Comparison of ENCODE assay signal across 32 cellular contexts in the genomic region with DNA sequence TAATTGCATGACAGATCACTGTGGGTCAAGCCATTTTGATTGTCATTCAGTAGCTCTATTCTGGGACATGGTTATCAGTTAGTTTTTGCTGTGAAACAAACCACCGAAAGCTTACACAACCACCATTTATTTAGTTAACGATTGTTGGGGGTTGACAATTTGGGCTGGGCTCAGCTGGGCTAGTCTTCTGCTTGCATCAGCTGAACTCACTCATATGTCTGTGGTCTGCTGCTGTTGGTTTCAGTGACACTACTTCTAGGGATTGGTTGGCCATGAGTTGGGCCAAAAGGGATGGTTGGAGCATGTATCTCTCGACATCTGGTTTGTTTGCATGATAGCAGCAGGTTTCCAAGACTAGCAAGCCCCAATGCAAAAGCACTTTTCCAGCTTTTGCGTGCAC. TPM values are rescaled to one million over a fixed set of nuclear protein-coding genes. Genes with fewer than 3 reads are reported as not detected.
"Had no signal": no experiment of that assay in that cellular context is flagged by ENCODE, and none has a peak within 500 bp of the region (broad histone marks: within the 10 kb centered on the region; RNA-seq: fewer than 3 reads in every experiment).

No MANE protein-coding gene starts in this region.

- ATAC-seq: PC-3 had no signal

- H3K9me3 ChIP-seq: Peyer's patch, SJSA1, SK-N-SH had no signal

- H3K4me1 ChIP-seq: Peyer's patch had no signal

- H3K36me3 ChIP-seq: Peyer's patch, SJSA1 had no signal

- H3K4me2 ChIP-seq: SK-N-SH had no signal

- H3K9ac ChIP-seq: SK-N-SH had no signal

- H3K27me3 ChIP-seq: Peyer's patch, SJSA1 had no signal

- DNase-seq: Karpas-422, KG1, MM.1S, NCI-H1092, NCI-H1105, NCI-H1417 treated with DMSO at 0.1 percent for 48 hours, NCI-H1436 treated with DMSO at 0.1 percent for 48 hours, NCI-H1694 treated with DMSO at 0.1 percent for 48 hours, NCI-H187 treated with DMSO at 0.1 percent for 48 hours, NCI-H2029 treated with DMSO at 0.1 percent for 48 hours, NCI-H2081 treated with DMSO at 0.1 percent for 48 hours, NCI-H2107, NCI-H2171, NCI-H226, NCI-H446 treated with DMSO at 0.1 percent for 48 hours, NCI-H510A, NCI-H524, NCI-H526, NCI-H748 treated with DMSO at 0.1 percent for 48 hours, NCI-H82, PC-3, Peyer's patch, Right ventricle myocardium superior, RPMI8226, SHP77 treated with DMSO at 0.1 percent for 48 hours, SK-N-SH, SW 1271, T-helper 1 cell had no signal

- H3K27ac ChIP-seq: Peyer's patch, SJSA1 had no signal

- H3K4me3 ChIP-seq: Peyer's patch, SJSA1 had no signal

- H3K27ac Mint-ChIP-seq: T-helper 1 cell treated with Interleukin-12 subunit alpha and Interleukin-12 subunit beta and Interleukin-4 antibody, amounts not matched to agents 30 μg/mL and 1 μg/mL, for 36 hours had no signal

- H3K4me3 Mint-ChIP-seq: T-helper 1 cell treated with Interleukin-12 subunit alpha and Interleukin-12 subunit beta and Interleukin-4 antibody, amounts not matched to agents 30 μg/mL and 1 μg/mL, for 36 hours had no signal

RNA-seq across cellular contexts. Expression of a gene that starts 5.3 kb away (rescaled TPM):
- total RNA-seq: MCF 10A, PC-3 had no signal

RNA-seq across cellular contexts. Expression of a gene that starts 36.9 kb away (rescaled TPM):
- total RNA-seq: OCI-LY7 had no signal

RNA-seq across cellular contexts. Expression of a gene that starts 46.7 kb away (rescaled TPM):
- total RNA-seq: OCI-LY7 had no signal
